8 cellular contexts compared by ENCODE assay signal in the genomic region with DNA sequence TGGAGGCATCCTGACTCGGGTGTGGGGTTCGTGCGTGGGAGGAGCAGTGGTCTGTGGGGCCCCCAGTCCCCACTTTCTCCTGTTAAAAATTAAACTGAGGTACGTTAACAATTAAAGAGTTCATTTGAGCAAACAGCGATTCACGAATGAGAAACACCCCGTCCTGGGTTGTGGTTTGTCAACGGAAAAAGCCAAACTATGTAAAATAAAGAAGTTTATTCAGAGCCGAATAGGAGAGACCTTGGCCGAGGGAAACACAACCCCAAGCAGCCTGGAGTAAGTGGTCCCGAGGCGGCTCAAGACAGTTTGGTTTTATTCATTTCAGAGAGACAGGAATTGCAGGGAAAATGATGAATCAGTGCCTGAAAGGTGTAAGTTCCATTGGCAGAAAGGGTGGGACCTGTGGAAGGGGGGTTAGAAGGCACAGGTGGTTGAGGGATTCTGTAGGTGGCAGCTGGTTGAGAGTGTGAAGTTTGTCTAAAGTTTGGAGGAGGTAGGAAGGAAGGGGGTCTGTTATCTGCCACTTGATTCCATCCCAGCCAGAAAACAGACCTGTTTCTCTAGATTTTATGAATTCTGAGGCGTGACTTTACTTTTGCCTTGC. TPM values are rescaled to one million over a fixed set of nuclear protein-coding genes. Genes with fewer than 3 reads are reported as not detected.
A peak's percentile ranks its signal among the peaks of the same experiment; 100 is the strongest.
DNase-seq lines count a peak whose midpoint lies in the region; ATAC-seq and TF ChIP-seq lines count a peak whose summit lies in the region.
"Not testable (repeated sequence)": the region's sequence is repeated elsewhere in the genome, so short reads cannot be mapped to it uniquely, and the experiment has no call there.

No MANE protein-coding gene starts in this region.

- TF ChIP-seq CTCF in BE2C (IDR thresholded peaks at IDR 0.05; ENCODE audit: low read depth, low read length); Panc1 (IDR thresholded peaks at IDR 0.05): not testable (repeated sequence)

- peaks cover 23% of the 10 kb centered on the region for H3K4me1 Mint-ChIP-seq in activated T-helper 2 cell treated with anti-CD3 and anti-CD28 coated beads, Interferon-gamma antibody, Interleukin-2, Interleukin-4, amounts not matched to agents 10 μg/mL and 5 μg/mL and 100 μg/mL, durations not matched to agents 14 hours and 24 hours and 36 hours (ENCODE audit: low read depth)
- peaks cover 28 to 56% (median 47%) of the 10 kb centered on the region in 4 donors for H3K4me1 Mint-ChIP-seq in naive thymus-derived CD8-positive, alpha-beta T cell
- H3K4me1 Mint-ChIP-seq in stimulated activated memory B cell treated with anti-CD40 and anti-IgM and Interleukin-4, amounts not matched to agents 10 μg/mL and 1 μg/mL and 100 μg/mL, for 72 hours, result peaks cover 55% of the 10 kb centered on the region

- not testable (repeated sequence) for H3K9me3 ChIP-seq in BE2C; HAP-1; Panc1 (ENCODE audit: control insufficient read depth, insufficient read depth, low read depth, low read length); duodenal mucosa (ENCODE audit: control insufficient read depth in 1 of 2, low read length in 2 of 2)

- H3K4me1 ChIP-seq in BE2C; HAP-1; Panc1 (ENCODE audit: control insufficient read depth, insufficient read depth, low read length): not testable (repeated sequence)
- H3K4me1 ChIP-seq in duodenal mucosa (ENCODE audit: control insufficient read depth in 1 of 2, insufficient read depth in 2 of 2, low read length in 2 of 2), result peaks cover 0 to 16% of the 10 kb centered on the region in 2 donors

- CTCF ChIA-PET in Panc1 (lab: Charles Lee), result not testable (repeated sequence)

- POLR2A ChIA-PET in Panc1 (lab: Charles Lee), result not testable (repeated sequence)
- POLR2A ChIA-PET in naive thymus-derived CD8-positive, alpha-beta T cell (lab: Charles Lee), result interaction anchor here (0.6 to 4.0 kb wide), 7 partner anchors 38 to 408 kb away, joined by 3 to 102 read pairs (median 8); partner anchors contain the start of genes ZNF136, ZNF563, ZNF69 and ZNF763

- H3K4me3 ChIP-seq in BE2C (ENCODE audit: low read depth, low read length) (peak overlapping the region; percentile 84), HAP-1 (peak overlapping the region; percentile 87), Panc1 (ENCODE audit: low read depth in 2 of 2, low read length in 2 of 2) (peak overlapping the region; percentile 68 to 74), duodenal mucosa (ENCODE audit: low read depth in 1 of 2, low read length in 2 of 2) (peak overlapping the region; percentile 80 to 92), iPS-11a (ENCODE audit: low read depth, low read length) (peak overlapping the region; percentile 84)

- peak overlapping the region; percentile 95 for H3K4me3 Mint-ChIP-seq in activated T-helper 2 cell treated with anti-CD3 and anti-CD28 coated beads, Interferon-gamma antibody, Interleukin-2, Interleukin-4, amounts not matched to agents 10 μg/mL and 5 μg/mL and 100 μg/mL, durations not matched to agents 14 hours and 24 hours and 36 hours (ENCODE audit: low read depth)
- peak overlapping the region; percentile 84 to 99 (median 94) for H3K4me3 Mint-ChIP-seq in naive thymus-derived CD8-positive, alpha-beta T cell
- peak overlapping the region; percentile 97 for H3K4me3 Mint-ChIP-seq in stimulated activated memory B cell treated with anti-CD40 and anti-IgM and Interleukin-4, amounts not matched to agents 10 μg/mL and 1 μg/mL and 100 μg/mL, for 72 hours

- H3K9me3 Mint-ChIP-seq in activated T-helper 2 cell treated with anti-CD3 and anti-CD28 coated beads, Interferon-gamma antibody, Interleukin-2, Interleukin-4, amounts not matched to agents 10 μg/mL and 5 μg/mL and 100 μg/mL, durations not matched to agents 14 hours and 24 hours and 36 hours, result peaks cover 33% of the 10 kb centered on the region
- H3K9me3 Mint-ChIP-seq in naive thymus-derived CD8-positive, alpha-beta T cell; stimulated activated memory B cell treated with anti-CD40 and anti-IgM and Interleukin-4, amounts not matched to agents 10 μg/mL and 1 μg/mL and 100 μg/mL, for 72 hours: not testable (repeated sequence)

- H3K9ac ChIP-seq in duodenal mucosa (ENCODE audit: low read depth in 1 of 2, low read length in 2 of 2), result peak overlapping the region; percentile 81 to 96

- H3K36me3 Mint-ChIP-seq in activated T-helper 2 cell treated with anti-CD3 and anti-CD28 coated beads, Interferon-gamma antibody, Interleukin-2, Interleukin-4, amounts not matched to agents 10 μg/mL and 5 μg/mL and 100 μg/mL, durations not matched to agents 14 hours and 24 hours and 36 hours (ENCODE audit: low read depth), result peaks cover 49% of the 10 kb centered on the region
- H3K36me3 Mint-ChIP-seq in naive thymus-derived CD8-positive, alpha-beta T cell, result peaks cover 0 to 20% (median 11%) of the 10 kb centered on the region in 3 donors
- not testable (repeated sequence) for H3K36me3 Mint-ChIP-seq in stimulated activated memory B cell treated with anti-CD40 and anti-IgM and Interleukin-4, amounts not matched to agents 10 μg/mL and 1 μg/mL and 100 μg/mL, for 72 hours

- not testable (repeated sequence) for DNase-seq in BE2C; HAP-1 (ENCODE audit: low spot score in 2 of 2); Panc1 (ENCODE audit: low read depth, low spot score); activated T-helper 2 cell treated with anti-CD3 and anti-CD28 coated beads, Interferon-gamma antibody, Interleukin-2, Interleukin-4, amounts not matched to agents 10 μg/mL and 5 μg/mL and 100 μg/mL, durations not matched to agents 14 hours and 24 hours and 36 hours (ENCODE audit: low spot score); naive thymus-derived CD8-positive, alpha-beta T cell

- not testable (repeated sequence) for H3K27me3 Mint-ChIP-seq in activated T-helper 2 cell treated with anti-CD3 and anti-CD28 coated beads, Interferon-gamma antibody, Interleukin-2, Interleukin-4, amounts not matched to agents 10 μg/mL and 5 μg/mL and 100 μg/mL, durations not matched to agents 14 hours and 24 hours and 36 hours (ENCODE audit: low read depth); naive thymus-derived CD8-positive, alpha-beta T cell; stimulated activated memory B cell treated with anti-CD40 and anti-IgM and Interleukin-4, amounts not matched to agents 10 μg/mL and 1 μg/mL and 100 μg/mL, for 72 hours

- not testable (repeated sequence) for ATAC-seq in Panc1; naive thymus-derived CD8-positive, alpha-beta T cell; stimulated activated memory B cell treated with anti-CD40 and anti-IgM and Interleukin-4, amounts not matched to agents 10 μg/mL and 1 μg/mL and 100 μg/mL, for 72 hours

- H3K27me3 ChIP-seq in BE2C; HAP-1 (ENCODE audit: low read depth); Panc1 (ENCODE audit: control insufficient read depth, insufficient read depth, low read length); duodenal mucosa (ENCODE audit: control insufficient read depth in 1 of 2, insufficient read depth in 2 of 2, low read length in 2 of 2): not testable (repeated sequence)

- not testable (repeated sequence) for BruUV-seq in Panc1 (replicated peaks; lab: Mats Ljungman, UMichigan)

- in situ Hi-C loops in HAP-1 (cut with MboI; ENCODE audit: low sequenced_read_pairs); Panc1 (cut with HindIII; ENCODE audit: low pct_unique_long_range_greater_than_20kb, low sequenced_read_pairs): not testable (repeated sequence)

- H3K27ac Mint-ChIP-seq in activated T-helper 2 cell treated with anti-CD3 and anti-CD28 coated beads, Interferon-gamma antibody, Interleukin-2, Interleukin-4, amounts not matched to agents 10 μg/mL and 5 μg/mL and 100 μg/mL, durations not matched to agents 14 hours and 24 hours and 36 hours, result peak overlapping the region; percentile 83
- peak overlapping the region; percentile 71 to 98 (median 90) for H3K27ac Mint-ChIP-seq in naive thymus-derived CD8-positive, alpha-beta T cell
- peak overlapping the region; percentile 99 for H3K27ac Mint-ChIP-seq in stimulated activated memory B cell treated with anti-CD40 and anti-IgM and Interleukin-4, amounts not matched to agents 10 μg/mL and 1 μg/mL and 100 μg/mL, for 72 hours

- H3K27ac ChIP-seq in Panc1 (ENCODE audit: low read length) (peak overlapping the region; percentile 85), duodenal mucosa (ENCODE audit: low read depth, low read length) (peak overlapping the region; percentile 84)

- H3K36me3 ChIP-seq in BE2C; HAP-1 (replicated peaks); Panc1 (ENCODE audit: control insufficient read depth, insufficient read depth, low read length); duodenal mucosa (ENCODE audit: control insufficient read depth in 1 of 2, insufficient read depth in 2 of 2, low read length in 2 of 2): not testable (repeated sequence)

- intact Hi-C loops in Panc1 (cut with micrococcal nuclease; ENCODE audit: unreplicated experiment), result loop anchor here (10.0 kb wide), 1 partner anchor 59 kb away; no protein-coding TSS in a partner anchor
- intact Hi-C loops in activated T-helper 2 cell treated with anti-CD3 and anti-CD28 coated beads, Interferon-gamma antibody, Interleukin-2, Interleukin-4, amounts not matched to agents 10 μg/mL and 5 μg/mL and 100 μg/mL, durations not matched to agents 14 hours and 24 hours and 36 hours (cut with micrococcal nuclease), result loop anchor here (1.0 to 2.0 kb wide), 3 partner anchors 39 to 63 kb away; partner anchors contain the start of gene ZNF763

RNA-seq across cellular contexts. Expression of gene ZNF700, which starts 0.8 kb away (rescaled TPM):
- 3.8 TPM for polyA plus RNA-seq in BE2C (2012; ENCODE audit: insufficient read depth, insufficient read length, low read depth)
- 10.4 TPM for total RNA-seq in Panc1 (2021; ENCODE audit: unreplicated experiment)
- polyA plus RNA-seq in Panc1 (2012; ENCODE audit: insufficient read length), result 2.7 TPM
- total RNA-seq in activated T-helper 2 cell treated with anti-CD3 and anti-CD28 coated beads, Interferon-gamma antibody, Interleukin-2, Interleukin-4, amounts not matched to agents 10 μg/mL and 5 μg/mL and 100 μg/mL, durations not matched to agents 14 hours and 24 hours and 36 hours, result 14.5 and 14.6 TPM in 2 replicates
- total RNA-seq in naive thymus-derived CD8-positive, alpha-beta T cell, result 10 to 100 TPM; 22.4 to 24.0 TPM
- polyA plus RNA-seq in naive thymus-derived CD8-positive, alpha-beta T cell, result 1 to 10 TPM; 1.1 to 2.9 (median 1.2) TPM

RNA-seq across cellular contexts. Expression of gene ZNF69, which starts 38.1 kb away (rescaled TPM):
- 1.8 TPM for polyA plus RNA-seq in BE2C (2012; ENCODE audit: insufficient read depth, insufficient read length, low read depth)
- total RNA-seq in Panc1 (2021; ENCODE audit: unreplicated experiment), result 9.5 TPM
- polyA plus RNA-seq in Panc1 (2012; ENCODE audit: insufficient read length), result 2.6 TPM
- total RNA-seq in activated T-helper 2 cell treated with anti-CD3 and anti-CD28 coated beads, Interferon-gamma antibody, Interleukin-2, Interleukin-4, amounts not matched to agents 10 μg/mL and 5 μg/mL and 100 μg/mL, durations not matched to agents 14 hours and 24 hours and 36 hours, result 1.1 and 1.6 TPM in 2 replicates
- total RNA-seq in naive thymus-derived CD8-positive, alpha-beta T cell, result 10 to 100 TPM; 17.3 to 19.6 TPM
- 10 to 100 TPM in 1 of 3 donors, 1 to 10 TPM in 2; 4.6 to 10.5 (median 5.0) TPM for polyA plus RNA-seq in naive thymus-derived CD8-positive, alpha-beta T cell

RNA-seq across cellular contexts. Expression of gene ZNF763, which starts 39.2 kb away (rescaled TPM):
- polyA plus RNA-seq in BE2C (2012; ENCODE audit: insufficient read depth, insufficient read length, low read depth), result 0.20 TPM
- total RNA-seq in Panc1 (2021; ENCODE audit: unreplicated experiment), result 0.39 TPM
- polyA plus RNA-seq in Panc1 (2012; ENCODE audit: insufficient read length), result 0.34 TPM
- total RNA-seq in activated T-helper 2 cell treated with anti-CD3 and anti-CD28 coated beads, Interferon-gamma antibody, Interleukin-2, Interleukin-4, amounts not matched to agents 10 μg/mL and 5 μg/mL and 100 μg/mL, durations not matched to agents 14 hours and 24 hours and 36 hours, result 0.43 and 0.74 TPM in 2 replicates
- total RNA-seq in naive thymus-derived CD8-positive, alpha-beta T cell, result 10 to 100 TPM; 11.3 to 15.7 TPM
- polyA plus RNA-seq in naive thymus-derived CD8-positive, alpha-beta T cell, result 1 to 10 TPM; 1.9 to 3.9 (median 2.6) TPM
